12 cellular contexts compared by ENCODE assay signal in genomic region chr3:119349353-119349752, GRCh38. TPM values are rescaled to one million over a fixed set of nuclear protein-coding genes. Genes with fewer than 3 reads are reported as not detected.
DNase-seq lines count a peak whose midpoint lies in the region; ATAC-seq and TF ChIP-seq lines count a peak whose summit lies in the region.
"Had no signal": no experiment of that assay in that cellular context is flagged by ENCODE, and none has a peak within 500 bp of the region (broad histone marks: within the 10 kb centered on the region; RNA-seq: fewer than 3 reads in every experiment).

No MANE protein-coding gene starts in this region.

- peak overlapping the region; percentile 65 for H3K4me3 Mint-ChIP-seq in neural progenitor cell
- H3K4me3 Mint-ChIP-seq: activated CD4-positive, alpha-beta memory T cell treated with anti-CD3 and anti-CD28 coated beads, Interleukin-2, amount 10 ng/mL, durations not matched to agents 7 days and 5 days had no signal

- peaks cover 4% of the 10 kb centered on the region for H3K9me3 Mint-ChIP-seq in neural progenitor cell
- H3K9me3 Mint-ChIP-seq: activated CD4-positive, alpha-beta memory T cell treated with anti-CD3 and anti-CD28 coated beads, Interleukin-2, amount 10 ng/mL, durations not matched to agents 7 days and 5 days had no signal

- no peaks in the 10 kb centered on the region for H3K79me2 ChIP-seq in neural progenitor cell (ENCODE audit: low read depth)

- no peaks in the 10 kb centered on the region for H4K20me1 ChIP-seq in neural progenitor cell (ENCODE audit: low read depth)

- H3K27me3 Mint-ChIP-seq in neural progenitor cell (ENCODE audit: insufficient read depth, low read depth), result peaks cover 7% of the 10 kb centered on the region
- H3K27me3 Mint-ChIP-seq: activated CD4-positive, alpha-beta memory T cell treated with anti-CD3 and anti-CD28 coated beads, Interleukin-2, amount 10 ng/mL, durations not matched to agents 7 days and 5 days had no signal

- H3K4me1 Mint-ChIP-seq in neural progenitor cell, result peaks cover 61% of the 10 kb centered on the region

- H3K4me1 ChIP-seq in heart right ventricle (peaks cover 6 to 97% (median 87%) of the 10 kb centered on the region in 9 donors), right cardiac atrium (ENCODE audit: control insufficient read depth, insufficient read depth, low read length) (peaks cover 28% of the 10 kb centered on the region), neural progenitor cell (peaks cover 79% of the 10 kb centered on the region)

- H3K27ac ChIP-seq in heart right ventricle (peak overlapping the region in 9 of 10 donors; percentile 32 to 86 (median 59)), right cardiac atrium (ENCODE audit: low read length) (peak overlapping the region; percentile 73), neural progenitor cell (peak overlapping the region; percentile 100)

- no peaks in the 10 kb centered on the region for H3K9me3 ChIP-seq in heart right ventricle
- H3K9me3 ChIP-seq in right cardiac atrium (ENCODE audit: control insufficient read depth, low read length), result no peaks in the 10 kb centered on the region
- no peaks in the 10 kb centered on the region for H3K9me3 ChIP-seq in neural progenitor cell (ENCODE audit: low read depth)
- H3K9me3 ChIP-seq: ovary had no signal

- TF ChIP-seq CTCF in heart right ventricle (IDR thresholded peaks at IDR 0.05), result no peak
- TF ChIP-seq CTCF in neural progenitor cell (IDR thresholded peaks at IDR 0.05), result no peak

- intact Hi-C loops in heart right ventricle (cut with DNase I), result loop anchor here in 1 of 10 donors (5.0 kb wide), 1 partner anchor 72 kb away; no protein-coding TSS in a partner anchor
- intact Hi-C loops in cardiac septum (cut with DNase I), result no loop called here
- intact Hi-C loops in right cardiac atrium (cut with DNase I), result loop anchor here in 1 of 4 donors (10.0 kb wide), 1 partner anchor 55 kb away; the partner anchor contains the start of gene ARHGAP31

- H3K36me3 ChIP-seq in heart right ventricle (no peaks in the 10 kb centered on the region), neural progenitor cell (no peaks in the 10 kb centered on the region)
- H3K36me3 ChIP-seq: ovary had no signal

- H3K27me3 ChIP-seq in heart right ventricle (no peaks in the 10 kb centered on the region), right cardiac atrium (ENCODE audit: control insufficient read depth, insufficient read depth) (no peaks in the 10 kb centered on the region), neural progenitor cell (no peaks in the 10 kb centered on the region)
- H3K27me3 ChIP-seq: ovary had no signal

- H3K4me2 ChIP-seq in neural progenitor cell, result peak overlapping the region; percentile 93

- peaks cover 69% of the 10 kb centered on the region for H3F3A ChIP-seq in neural progenitor cell (ENCODE audit: low read depth)

- H3K4me3 ChIP-seq in heart right ventricle, result peak overlapping the region in 4 of 10 donors; percentile 8 to 23 (median 8)
- no peak overlapping the region for H3K4me3 ChIP-seq in right cardiac atrium (ENCODE audit: low read length)
- H3K4me3 ChIP-seq in neural progenitor cell, result peak overlapping the region; percentile 41
- H3K4me3 ChIP-seq: ovary had no signal

- H3K36me3 Mint-ChIP-seq in neural progenitor cell, result peaks cover 7% of the 10 kb centered on the region

- H2AFZ ChIP-seq in neural progenitor cell (replicated peaks), result no peak overlapping the region

- DNase-seq in heart right ventricle (no peak), cardiac septum (ENCODE audit: low spot score) (no peak), right cardiac atrium (no peak), neural progenitor cell (ENCODE audit: low spot score) (peak; percentile 92), LoVo (ENCODE audit: low spot score) (no peak), 8988T (no peak), NCI-H524 treated with DMSO at 0.1 percent for 48 hours (lab: John Stamatoyannopoulos, UW) (no peak)
- DNase-seq: activated CD4-positive, alpha-beta memory T cell treated with anti-CD3 and anti-CD28 coated beads, Interleukin-2, amount 10 ng/mL, durations not matched to agents 7 days and 5 days; NCI-H1092; NCI-H2227 treated with DMSO at 0.1 percent for 48 hours had no signal

- WGBS in heart right ventricle, 2 donors, result 25 to 30% methylated on average over 4 of the region's 4 CpGs
- WGBS in right cardiac atrium, result 29% methylated on average over 4 of the region's 4 CpGs

- peak overlapping the region; percentile 99 for H3K27ac Mint-ChIP-seq in neural progenitor cell
- H3K27ac Mint-ChIP-seq: activated CD4-positive, alpha-beta memory T cell treated with anti-CD3 and anti-CD28 coated beads, Interleukin-2, amount 10 ng/mL, durations not matched to agents 7 days and 5 days had no signal

- no peak overlapping the region for H3K9ac ChIP-seq in neural progenitor cell

- ATAC-seq in heart right ventricle, result peak in 1 of 8 donors; percentile 7
- ATAC-seq in right cardiac atrium, result peak in 1 of 2 donors; percentile 15
- ATAC-seq in HG03039 (IDR thresholded peaks at IDR 0.05; ENCODE audit: unreplicated experiment), result no peak

RNA-seq across cellular contexts. Expression of gene ARHGAP31, which starts 55.2 kb away (rescaled TPM):
- total RNA-seq in heart right ventricle, result 10 to 100 TPM; 30.4 to 71.1 (median 37.2) TPM
- 10 to 100 TPM; 10.6 to 11.9 TPM for polyA plus RNA-seq in heart right ventricle
- total RNA-seq in cardiac septum, result 35.7 TPM
- 10 to 100 TPM; 41.3 to 52.3 (median 48.5) TPM for total RNA-seq in right cardiac atrium
- polyA plus RNA-seq in right cardiac atrium, result 14.6 TPM
- total RNA-seq in neural progenitor cell (ENCODE audit: low replicate concordance), result 0.13 and 0.34 TPM in 2 replicates

Comparison
In these comparisons a context has a peak if more than half of its experiments do, and no peak if none do; other contexts are left out.
1. RNA of gene ARHGAP31, which starts 55.2 kb away (total RNA-seq): 41.3 to 52.3 TPM in right cardiac atrium, 30.4 to 71.1 TPM in heart right ventricle and 35.7 TPM in cardiac septum (single experiment); 0.13 to 0.34 TPM in neural progenitor cell; every median in the first group is over 10 times any median in the second.
2. Peak in every context shown above with its lines, with median percentiles within 50 percentile points of each other: H3K27ac ChIP-seq.